6 cellular contexts compared by ENCODE assay signal in genomic region chr6:32193096-32193495, GRCh38. TPM values are rescaled to one million over a fixed set of nuclear protein-coding genes. Genes with fewer than 3 reads are reported as not detected.
DNase-seq lines count a peak whose midpoint lies in the region; ATAC-seq and TF ChIP-seq lines count a peak whose summit lies in the region.
"Not testable (repeated sequence)": the region's sequence is repeated elsewhere in the genome, so short reads cannot be mapped to it uniquely, and the experiment has no call there.

No MANE protein-coding gene starts in this region.

- not testable (repeated sequence) for TF ChIP-seq POLR2A in Peyer's patch (IDR thresholded peaks at IDR 0.05)

- TF ChIP-seq CTCF in Peyer's patch (IDR thresholded peaks at IDR 0.05); fibroblast of lung (conservative IDR thresholded peaks at IDR 0.05 in 1 of 2, IDR thresholded peaks at IDR 0.05 in 1 of 2; ENCODE audit: low read depth in 1 of 2, low read length in 2 of 2): not testable (repeated sequence)

- H3K36me3 Mint-ChIP-seq in activated naive CD8-positive, alpha-beta T cell treated with anti-CD3 and anti-CD28 coated beads, Interleukin-2, amount 50 U/mL, for 24 hours (ENCODE audit: low read depth), result not testable (repeated sequence)

- H3K36me3 ChIP-seq in ES-I3 (ENCODE audit: insufficient read depth, low read length); Peyer's patch; fibroblast of lung (ENCODE audit: control insufficient read depth, insufficient read depth, low read length); stomach smooth muscle (ENCODE audit: control insufficient read depth in 2 of 2, insufficient read depth in 2 of 2, low read length in 2 of 2): not testable (repeated sequence)
- H3K36me3 ChIP-seq in muscle layer of duodenum (ENCODE audit: control insufficient read depth in 1 of 2, insufficient read depth in 2 of 2, low read length in 2 of 2), result peaks cover 0 to 10% of the 10 kb centered on the region in 2 donors

- peaks cover 13% of the 10 kb centered on the region for H3K79me2 ChIP-seq in fibroblast of lung (ENCODE audit: control insufficient read depth, insufficient read depth, low read length)

- H3K4me3 Mint-ChIP-seq in activated naive CD8-positive, alpha-beta T cell treated with anti-CD3 and anti-CD28 coated beads, Interleukin-2, amount 50 U/mL, for 24 hours, result peak overlapping the region; percentile 88

- H2AFZ ChIP-seq in fibroblast of lung (ENCODE audit: low read length), result peak overlapping the region; percentile 84

- H3K9ac ChIP-seq in ES-I3 (ENCODE audit: low read depth, low read length), result peak overlapping the region; percentile 57; the same call in 1 of the 2 replicates
- not testable (repeated sequence) for H3K9ac ChIP-seq in fibroblast of lung (ENCODE audit: insufficient read depth, low read length); stomach smooth muscle (ENCODE audit: low read length in 2 of 2)

- peaks cover 60% of the 10 kb centered on the region for H3K4me1 Mint-ChIP-seq in activated naive CD8-positive, alpha-beta T cell treated with anti-CD3 and anti-CD28 coated beads, Interleukin-2, amount 50 U/mL, for 24 hours

- H3K27ac ChIP-seq in Peyer's patch (peak overlapping the region; percentile 90 to 98 (median 94)), muscle layer of duodenum (ENCODE audit: low read length) (peak overlapping the region; percentile 96), stomach smooth muscle (ENCODE audit: low read length) (peak overlapping the region; percentile 31)
- not testable (repeated sequence) for H3K27ac ChIP-seq in fibroblast of lung (ENCODE audit: insufficient read depth, low read length)

- peak overlapping the region; percentile 51 to 92 (median 69) for H3K4me3 ChIP-seq in Peyer's patch
- not testable (repeated sequence) for H3K4me3 ChIP-seq in fibroblast of lung (replicated peaks in 1 of 4; ENCODE audit: control extremely low read depth in 1 of 4, insufficient read depth in 1 of 4, low read depth in 3 of 4, low read length in 4 of 4)
- H3K4me3 ChIP-seq in muscle layer of duodenum (ENCODE audit: low read depth in 1 of 2, low read length in 2 of 2), result peak overlapping the region; percentile 43 to 81
- H3K4me3 ChIP-seq in stomach smooth muscle (ENCODE audit: low read length in 2 of 2), result peak overlapping the region in 1 of 2 donors; percentile 15

- not testable (repeated sequence) for H3K4me2 ChIP-seq in fibroblast of lung (ENCODE audit: extremely low read depth, insufficient read depth, low read length)

- ATAC-seq in activated naive CD8-positive, alpha-beta T cell treated with anti-CD3 and anti-CD28 coated beads, Interleukin-2, amount 50 U/mL, for 24 hours, result not testable (repeated sequence)

- peak overlapping the region; percentile 94 for H3K27ac Mint-ChIP-seq in activated naive CD8-positive, alpha-beta T cell treated with anti-CD3 and anti-CD28 coated beads, Interleukin-2, amount 50 U/mL, for 24 hours

- not testable (repeated sequence) for DNase-seq in Peyer's patch; activated naive CD8-positive, alpha-beta T cell treated with anti-CD3 and anti-CD28 coated beads, Interleukin-2, amount 50 U/mL, for 24 hours; fibroblast of lung (ENCODE audit: low read depth in 2 of 2)

- H3K4me1 ChIP-seq in ES-I3 (ENCODE audit: insufficient read depth, low read length), result peaks cover 35% of the 10 kb centered on the region
- H3K4me1 ChIP-seq in Peyer's patch, result peaks cover 3 to 51% (median 12%) of the 10 kb centered on the region in 4 donors
- H3K4me1 ChIP-seq in fibroblast of lung (ENCODE audit: control insufficient read depth, extremely low read depth, insufficient read depth, low read length), result peaks cover 17% of the 10 kb centered on the region
- peaks cover 22 to 23% of the 10 kb centered on the region in 2 donors for H3K4me1 ChIP-seq in muscle layer of duodenum (ENCODE audit: control insufficient read depth in 1 of 2, insufficient read depth in 2 of 2, low read length in 2 of 2)
- peaks cover 55% of the 10 kb centered on the region for H3K4me1 ChIP-seq in stomach smooth muscle (ENCODE audit: control insufficient read depth, insufficient read depth, low read length)

- not testable (repeated sequence) for H3K27me3 Mint-ChIP-seq in activated naive CD8-positive, alpha-beta T cell treated with anti-CD3 and anti-CD28 coated beads, Interleukin-2, amount 50 U/mL, for 24 hours

- H3K27me3 ChIP-seq in Peyer's patch; fibroblast of lung (ENCODE audit: control insufficient read depth, insufficient read depth, low read length); muscle layer of duodenum (ENCODE audit: low read depth, low read length); stomach smooth muscle (ENCODE audit: control insufficient read depth in 1 of 2, insufficient read depth in 2 of 2, low read length in 2 of 2): not testable (repeated sequence)

- H4K20me1 ChIP-seq in fibroblast of lung (ENCODE audit: control insufficient read depth, extremely low read depth, insufficient read depth, low read length), result not testable (repeated sequence)

- not testable (repeated sequence) for H3K9me3 ChIP-seq in ES-I3 (ENCODE audit: control insufficient read depth, insufficient read depth, low read length); Peyer's patch; fibroblast of lung (ENCODE audit: control insufficient read depth, insufficient read depth, low read depth, low read length); muscle layer of duodenum (ENCODE audit: control insufficient read depth in 1 of 2, low read length in 2 of 2); stomach smooth muscle (ENCODE audit: control insufficient read depth in 2 of 2, low read length in 2 of 2)

- H3K9me3 Mint-ChIP-seq in activated naive CD8-positive, alpha-beta T cell treated with anti-CD3 and anti-CD28 coated beads, Interleukin-2, amount 50 U/mL, for 24 hours, result not testable (repeated sequence)

RNA-seq across cellular contexts. Expression of gene GPSM3, which starts 0.7 kb away (rescaled TPM):
- total RNA-seq in Peyer's patch (10 to 100 TPM in 2 of 4 donors, 1 to 10 TPM in 2; 5.3 to 38.8 (median 10.3) TPM), fibroblast of lung (1.3 and 2.3 TPM in 2 replicates)
- polyA plus RNA-seq in fibroblast of lung, result 3.9 and 7.0 TPM in 2 replicates
- polyA plus RNA-seq in fibroblast of lung (2012), result 6.5 and 13.6 TPM in 2 replicates
- 3.8 and 11.9 TPM in 2 replicates for polyA minus RNA-seq in fibroblast of lung (ENCODE audit: low replicate concordance)

RNA-seq across cellular contexts. Expression of gene PBX2, which starts 3.1 kb away (rescaled TPM):
- total RNA-seq in Peyer's patch (10 to 100 TPM; 33.3 to 74.3 (median 64.4) TPM), fibroblast of lung (23.6 and 35.0 TPM in 2 replicates)
- polyA plus RNA-seq in fibroblast of lung, result 39.4 and 41.8 TPM in 2 replicates
- polyA plus RNA-seq in fibroblast of lung (2012), result 34.4 and 38.7 TPM in 2 replicates
- polyA minus RNA-seq in fibroblast of lung (ENCODE audit: low replicate concordance), result 37.3 and 40.1 TPM in 2 replicates

RNA-seq across cellular contexts. Expression of gene AGER, which starts 9.0 kb away (rescaled TPM):
- total RNA-seq in Peyer's patch (10 to 100 TPM in 2 of 4 donors, 1 to 10 TPM in 2; 2.8 to 31.4 (median 9.2) TPM), fibroblast of lung (0.26 and 0.50 TPM in 2 replicates)
- polyA plus RNA-seq in fibroblast of lung, result 0.78 and 0.99 TPM in 2 replicates
- 1.7 and 2.2 TPM in 2 replicates for polyA plus RNA-seq in fibroblast of lung (2012)
- polyA minus RNA-seq in fibroblast of lung (ENCODE audit: low replicate concordance), result 1.2 TPM in 1 of 2 replicates, not detected in the other

RNA-seq across cellular contexts. Expression of gene RNF5, which starts 14.9 kb away (rescaled TPM):
- total RNA-seq in Peyer's patch (100 to 1,000 TPM in 3 of 4 donors, 10 to 100 TPM in 1; 84.2 to 199 (median 115) TPM), fibroblast of lung (22.1 and 23.9 TPM in 2 replicates)
- polyA plus RNA-seq in fibroblast of lung, result 54.5 and 63.4 TPM in 2 replicates
- polyA plus RNA-seq in fibroblast of lung (2012), result 42.2 and 45.8 TPM in 2 replicates
- polyA minus RNA-seq in fibroblast of lung (ENCODE audit: low replicate concordance), result 21.5 and 29.6 TPM in 2 replicates

RNA-seq across cellular contexts. Expression of gene AGPAT1, which starts 17.2 kb away (rescaled TPM):
- total RNA-seq in Peyer's patch (100 to 1,000 TPM in 1 of 4 donors, 10 to 100 TPM in 3; 28.9 to 140 (median 90.7) TPM), fibroblast of lung (15.9 and 22.1 TPM in 2 replicates)
- 79.0 and 92.1 TPM in 2 replicates for polyA plus RNA-seq in fibroblast of lung
- polyA plus RNA-seq in fibroblast of lung (2012), result 87.4 and 90.5 TPM in 2 replicates
- polyA minus RNA-seq in fibroblast of lung (ENCODE audit: low replicate concordance), result 327 and 338 TPM in 2 replicates
